In the genomic region with DNA sequence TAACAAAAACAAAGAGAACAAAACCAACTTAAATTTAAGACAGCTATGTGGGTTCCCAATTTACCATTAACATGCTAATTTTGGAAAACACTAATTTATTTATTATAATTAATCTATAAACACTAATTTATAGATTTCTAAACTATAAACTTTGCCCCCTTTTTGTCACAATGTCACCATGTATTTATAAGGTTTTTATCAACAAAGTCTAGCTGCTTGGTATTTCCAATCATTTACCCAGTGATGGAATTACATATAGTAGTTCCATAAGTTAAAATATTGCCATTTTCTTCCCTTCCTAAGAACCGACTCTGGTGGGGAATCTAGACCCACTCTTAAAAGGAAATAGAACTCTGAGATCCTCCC, we compare ENCODE assay signal across 3 cellular contexts.
TF ChIP-seq lines count a peak whose summit lies in the region.

No MANE protein-coding gene starts in this region.

TF ChIP-seq in SK-N-SH, 30 proteins besides CTCF, POLR2A, EP300 and RAD21:
- TF ChIP-seq REST (IDR thresholded peaks at IDR 0.05; ENCODE audit: low read depth, low read length): no peak
- TF ChIP-seq FOSL2 (IDR thresholded peaks at IDR 0.05; ENCODE audit: borderline replicate concordance, low read depth): no peak
- TF ChIP-seq TEAD4 (IDR thresholded peaks at IDR 0.05; ENCODE audit: borderline replicate concordance, insufficient read depth): no peak
- no peak for TF ChIP-seq RCOR1 (IDR thresholded peaks at IDR 0.05; ENCODE audit: low read length)
- TF ChIP-seq GATA2 (CRISPR knock-in tag; IDR thresholded peaks at IDR 0.05): no peak
- TF ChIP-seq, protein P1, sequence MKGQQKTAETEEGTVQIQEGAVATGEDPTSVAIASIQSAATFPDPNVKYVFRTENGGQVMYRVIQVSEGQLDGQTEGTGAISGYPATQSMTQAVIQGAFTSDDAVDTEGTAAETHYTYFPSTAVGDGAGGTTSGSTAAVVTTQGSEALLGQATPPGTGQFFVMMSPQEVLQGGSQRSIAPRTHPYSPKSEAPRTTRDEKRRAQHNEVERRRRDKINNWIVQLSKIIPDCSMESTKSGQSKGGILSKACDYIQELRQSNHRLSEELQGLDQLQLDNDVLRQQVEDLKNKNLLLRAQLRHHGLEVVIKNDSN (IDR thresholded peaks at IDR 0.05; ENCODE audit: borderline replicate concordance, low read depth): no peak
- TF ChIP-seq USF2 (IDR thresholded peaks at IDR 0.05; ENCODE audit: borderline replicate concordance, low read depth, low read length): no peak
- no peak for TF ChIP-seq POLR2AphosphoS5 (IDR thresholded peaks at IDR 0.05; ENCODE audit: low read depth, low read length)
- TF ChIP-seq TAF1 (IDR thresholded peaks at IDR 0.05; ENCODE audit: borderline replicate concordance, low read depth, low read length): no peak
- no peak for TF ChIP-seq YY1 (IDR thresholded peaks at IDR 0.05; ENCODE audit: low read depth)
- no peak for TF ChIP-seq MEF2A (IDR thresholded peaks at IDR 0.05; ENCODE audit: borderline replicate concordance, low read depth)
- TF ChIP-seq GABPA (IDR thresholded peaks at IDR 0.05; ENCODE audit: low read depth): no peak
- no peak for TF ChIP-seq CHD2 (IDR thresholded peaks at IDR 0.05; ENCODE audit: low read length, partially characterized antibody)
- TF ChIP-seq RFX5 (IDR thresholded peaks at IDR 0.05; ENCODE audit: low read length): no peak
- no peak for TF ChIP-seq NRF1 (IDR thresholded peaks at IDR 0.05; ENCODE audit: low read depth, low read length)

TF ChIP-seq in SK-N-SH treated with all-trans-retinoic acid at 6 μM for 48 hours, 23 proteins besides CTCF, POLR2A, EP300 and RAD21:
- TF ChIP-seq, protein P2, sequence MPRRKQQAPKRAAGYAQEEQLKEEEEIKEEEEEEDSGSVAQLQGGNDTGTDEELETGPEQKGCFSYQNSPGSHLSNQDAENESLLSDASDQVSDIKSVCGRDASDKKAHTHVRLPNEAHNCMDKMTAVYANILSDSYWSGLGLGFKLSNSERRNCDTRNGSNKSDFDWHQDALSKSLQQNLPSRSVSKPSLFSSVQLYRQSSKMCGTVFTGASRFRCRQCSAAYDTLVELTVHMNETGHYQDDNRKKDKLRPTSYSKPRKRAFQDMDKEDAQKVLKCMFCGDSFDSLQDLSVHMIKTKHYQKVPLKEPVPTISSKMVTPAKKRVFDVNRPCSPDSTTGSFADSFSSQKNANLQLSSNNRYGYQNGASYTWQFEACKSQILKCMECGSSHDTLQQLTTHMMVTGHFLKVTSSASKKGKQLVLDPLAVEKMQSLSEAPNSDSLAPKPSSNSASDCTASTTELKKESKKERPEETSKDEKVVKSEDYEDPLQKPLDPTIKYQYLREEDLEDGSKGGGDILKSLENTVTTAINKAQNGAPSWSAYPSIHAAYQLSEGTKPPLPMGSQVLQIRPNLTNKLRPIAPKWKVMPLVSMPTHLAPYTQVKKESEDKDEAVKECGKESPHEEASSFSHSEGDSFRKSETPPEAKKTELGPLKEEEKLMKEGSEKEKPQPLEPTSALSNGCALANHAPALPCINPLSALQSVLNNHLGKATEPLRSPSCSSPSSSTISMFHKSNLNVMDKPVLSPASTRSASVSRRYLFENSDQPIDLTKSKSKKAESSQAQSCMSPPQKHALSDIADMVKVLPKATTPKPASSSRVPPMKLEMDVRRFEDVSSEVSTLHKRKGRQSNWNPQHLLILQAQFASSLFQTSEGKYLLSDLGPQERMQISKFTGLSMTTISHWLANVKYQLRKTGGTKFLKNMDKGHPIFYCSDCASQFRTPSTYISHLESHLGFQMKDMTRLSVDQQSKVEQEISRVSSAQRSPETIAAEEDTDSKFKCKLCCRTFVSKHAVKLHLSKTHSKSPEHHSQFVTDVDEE (CRISPR knock-in tag; IDR thresholded peaks at IDR 0.05): no peak; the same call in 1 of the 2 replicates
- TF ChIP-seq POU6F1 (CRISPR knock-in tag; IDR thresholded peaks at IDR 0.05; ENCODE audit: borderline replicate concordance, low read depth): no peak
- TF ChIP-seq CREB5 (CRISPR knock-in tag; IDR thresholded peaks at IDR 0.05; ENCODE audit: low read depth): no peak
- TF ChIP-seq ISL1 (CRISPR knock-in tag; IDR thresholded peaks at IDR 0.05): no peak
- no peak for TF ChIP-seq ZNF70 (CRISPR knock-in tag; IDR thresholded peaks at IDR 0.05)
- TF ChIP-seq ESRRG (CRISPR knock-in tag; IDR thresholded peaks at IDR 0.05): no peak
- no peak for TF ChIP-seq CSDC2 (CRISPR knock-in tag; IDR thresholded peaks at IDR 0.05)
- TF ChIP-seq TOX (CRISPR knock-in tag; IDR thresholded peaks at IDR 0.05; ENCODE audit: borderline replicate concordance): no peak
- no peak for TF ChIP-seq CSRNP3 (CRISPR knock-in tag; IDR thresholded peaks at IDR 0.05)
- TF ChIP-seq OSR1 (CRISPR knock-in tag; IDR thresholded peaks at IDR 0.05): no peak
- TF ChIP-seq TCF4 (CRISPR knock-in tag; IDR thresholded peaks at IDR 0.05; ENCODE audit: borderline replicate concordance): no peak
- no peak for TF ChIP-seq GLIS3 (CRISPR knock-in tag; IDR thresholded peaks at IDR 0.05)

TF ChIP-seq in WTC11, 78 proteins besides CTCF, POLR2A, EP300 and RAD21 (continued from another document):
- TF ChIP-seq ZBTB43 (CRISPR knock-in tag; IDR thresholded peaks at IDR 0.05): no peak
- no peak for TF ChIP-seq NR2C2 (CRISPR knock-in tag; IDR thresholded peaks at IDR 0.05)
